18 cellular contexts compared by ENCODE assay signal in the genomic region with DNA sequence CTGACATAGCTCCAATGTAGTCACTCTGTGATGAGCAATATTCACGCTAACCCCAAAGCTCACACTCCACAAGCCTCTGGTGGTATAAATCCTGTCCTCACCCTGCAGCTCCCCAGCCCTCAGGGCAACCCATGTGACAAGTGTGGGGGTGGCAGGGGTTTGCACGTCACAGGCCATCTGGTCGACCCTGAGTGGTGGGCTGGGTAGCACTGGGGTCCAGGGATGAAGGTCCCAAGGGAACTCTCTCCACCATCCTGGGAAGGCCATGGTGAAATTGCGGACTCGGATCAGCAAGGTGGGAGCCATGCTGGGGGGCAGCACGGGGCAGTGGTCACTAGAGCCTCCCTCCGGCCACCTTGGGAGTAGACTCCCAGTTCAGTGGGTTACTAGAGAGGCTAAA.
DNase-seq lines count a peak whose midpoint lies in the region; ATAC-seq and TF ChIP-seq lines count a peak whose summit lies in the region.
"Had no signal": no experiment of that assay in that cellular context is flagged by ENCODE, and none has a peak within 500 bp of the region (broad histone marks: within the 10 kb centered on the region; RNA-seq: fewer than 3 reads in every experiment).

No MANE protein-coding gene starts in this region.

- peaks cover 10% of the 10 kb centered on the region for H3K27me3 Mint-ChIP-seq in brain
- H3K27me3 Mint-ChIP-seq in CD4-positive, alpha-beta memory T cell, result peaks cover 8% of the 10 kb centered on the region in 2 donors

- intact Hi-C loops in sciatic nerve (cut with DNase I), result no loop called here
- intact Hi-C loops in CD4-positive, alpha-beta memory T cell (cut with micrococcal nuclease), result no loop called here

- peaks cover 36% of the 10 kb centered on the region for H3K4me1 Mint-ChIP-seq in brain
- peaks cover 0 to 1% (median 0%) of the 10 kb centered on the region in 4 donors for H3K4me1 Mint-ChIP-seq in CD4-positive, alpha-beta memory T cell
- H3K4me1 Mint-ChIP-seq: CD4-positive, CD25-positive, alpha-beta regulatory T cell; IgD-negative memory B cell had no signal

- H3K9me3 Mint-ChIP-seq in brain, result peaks cover 0 to 7% (median 3%) of the 10 kb centered on the region in 5 experiments
- peaks cover 0 to 3% (median 0%) of the 10 kb centered on the region in 8 donors for H3K9me3 Mint-ChIP-seq in CD4-positive, alpha-beta memory T cell
- H3K9me3 Mint-ChIP-seq: CD4-positive, CD25-positive, alpha-beta regulatory T cell had no signal

- no peaks in the 10 kb centered on the region for H3K27me3 ChIP-seq in H7 (ENCODE audit: control insufficient read depth, insufficient read depth, low read length)
- no peaks in the 10 kb centered on the region for H3K27me3 ChIP-seq in CD4-positive, alpha-beta memory T cell (ENCODE audit: insufficient read depth, low read length)
- H3K27me3 ChIP-seq: BLaER1 treated with 17β-estradiol and CSF1 and Interleukin-3, amounts not matched to agents 10 nM and 100 nM had no signal

- peak overlapping the region; percentile 27 to 92 (median 80) for H3K27ac Mint-ChIP-seq in brain
- H3K27ac Mint-ChIP-seq in CD4-positive, alpha-beta memory T cell, result no peak overlapping the region
- H3K27ac Mint-ChIP-seq: CD4-positive, CD25-positive, alpha-beta regulatory T cell; HFFc6; IgD-negative memory B cell had no signal

- TF ChIP-seq CTCF in brain (conservative IDR thresholded peaks at IDR 0.05), result no peak

- DNase-seq in H7, result peak; percentile 24
- peak; percentile 8 for DNase-seq in foreskin melanocyte
- peak; percentile 47 for DNase-seq in sciatic nerve (ENCODE audit: low spot score)
- no peak for DNase-seq in HuH-7.5 (ENCODE audit: low spot score)
- no peak for DNase-seq in CD4-positive, alpha-beta memory T cell
- DNase-seq in D341Med (ENCODE audit: low spot score), result no peak
- DNase-seq: ACHN; CD4-positive, CD25-positive, alpha-beta regulatory T cell; DMS153; DND-41; GDM1; GOT3; HCEC 1CT; HFFc6 had no signal

- CTCF ChIA-PET in CD4-positive, alpha-beta memory T cell (lab: Charles Lee; ENCODE audit: partially characterized antibody), result no interaction called here

- H3K4me1 ChIP-seq in CD4-positive, alpha-beta memory T cell (ENCODE audit: insufficient read depth, low read length), result no peaks in the 10 kb centered on the region

- H3K27ac ChIP-seq in CD4-positive, alpha-beta memory T cell (ENCODE audit: low read depth, low read length), result no peak overlapping the region
- H3K27ac ChIP-seq: BLaER1 treated with 17β-estradiol and CSF1 and Interleukin-3, amounts not matched to agents 10 nM and 100 nM had no signal

- no peak overlapping the region for H3K4me3 ChIP-seq in H7 (ENCODE audit: insufficient read depth, low read depth, low read length)
- H3K4me3 ChIP-seq in CD4-positive, alpha-beta memory T cell (ENCODE audit: low read length in 2 of 2), result no peak overlapping the region
- H3K4me3 ChIP-seq: BLaER1 treated with 17β-estradiol and CSF1 and Interleukin-3, amounts not matched to agents 10 nM and 100 nM had no signal

- no peaks in the 10 kb centered on the region for H3K36me3 ChIP-seq in H7 (replicated peaks; ENCODE audit: control insufficient read depth, insufficient read depth, low read length)
- H3K36me3 ChIP-seq in CD4-positive, alpha-beta memory T cell (ENCODE audit: insufficient read depth, low read length), result no peaks in the 10 kb centered on the region
- H3K36me3 ChIP-seq: BLaER1 treated with 17β-estradiol and CSF1 and Interleukin-3, amounts not matched to agents 10 nM and 100 nM had no signal

- ATAC-seq in sciatic nerve (peak; percentile 40), GM21447 (IDR thresholded peaks at IDR 0.05; ENCODE audit: unreplicated experiment) (no peak)

- H3K36me3 Mint-ChIP-seq in brain, result peaks cover 4% of the 10 kb centered on the region
- H3K36me3 Mint-ChIP-seq in CD4-positive, alpha-beta memory T cell, result no peaks in the 10 kb centered on the region
- H3K36me3 Mint-ChIP-seq: CD4-positive, CD25-positive, alpha-beta regulatory T cell; IgD-negative memory B cell had no signal

- no peak overlapping the region for H3K4me3 Mint-ChIP-seq in brain
- no peak overlapping the region for H3K4me3 Mint-ChIP-seq in CD4-positive, alpha-beta memory T cell
- H3K4me3 Mint-ChIP-seq: CD4-positive, CD25-positive, alpha-beta regulatory T cell; HFFc6 had no signal

- POLR2A ChIA-PET in CD4-positive, alpha-beta memory T cell (lab: Charles Lee; ENCODE audit: partially characterized antibody), result no interaction called here

- H3K9me3 ChIP-seq in CD4-positive, alpha-beta memory T cell (ENCODE audit: control insufficient read depth in 1 of 2, low read length in 2 of 2), result no peaks in the 10 kb centered on the region

Comparison
In these comparisons a context has a peak if more than half of its experiments do, and no peak if none do; other contexts are left out.
1. DNase-seq: peak in H7 (single experiment), foreskin melanocyte (single experiment) and sciatic nerve (single experiment); none in HuH-7.5 (single experiment), CD4-positive, alpha-beta memory T cell (0 of 5) and D341Med (single experiment).
2. H3K27ac Mint-ChIP-seq: peak in brain (5 of 5); none in CD4-positive, alpha-beta memory T cell (0 of 7).